ENCODE assay signal across 9 cellular contexts in the genomic region with DNA sequence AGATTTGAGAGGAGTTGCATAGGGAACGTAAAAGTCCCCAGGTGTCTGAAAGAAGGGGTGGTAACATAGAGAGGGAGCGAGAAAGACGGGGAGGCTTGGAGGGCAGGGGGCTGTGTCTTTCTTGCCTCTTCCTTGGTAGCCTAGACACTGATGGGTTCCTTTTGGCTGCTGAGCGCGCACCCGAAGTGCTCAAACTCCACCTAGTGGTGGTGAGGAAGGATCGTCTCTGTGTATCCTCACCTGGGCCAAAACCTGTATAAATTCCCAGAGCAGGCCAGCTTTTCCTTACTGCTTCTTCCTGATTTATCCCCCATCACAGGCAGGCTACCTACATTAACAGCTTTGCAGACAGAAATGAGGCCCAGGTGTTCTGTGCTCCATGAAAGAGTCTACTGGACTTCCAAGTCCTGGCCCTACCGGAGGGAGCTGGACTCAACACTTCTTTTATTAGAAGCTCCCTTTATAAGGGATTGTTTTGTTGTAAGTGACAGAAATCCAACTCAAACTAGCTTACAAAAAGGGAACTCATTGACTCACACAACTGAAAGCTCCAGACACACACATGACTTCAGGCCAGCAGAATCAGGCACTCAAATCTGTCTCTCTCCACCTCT. TPM values are rescaled to one million over a fixed set of nuclear protein-coding genes. Genes with fewer than 3 reads are reported as not detected.
DNase-seq lines count a peak whose midpoint lies in the region; ATAC-seq and TF ChIP-seq lines count a peak whose summit lies in the region.
"Had no signal": no experiment of that assay in that cellular context is flagged by ENCODE, and none has a peak within 500 bp of the region (broad histone marks: within the 10 kb centered on the region; RNA-seq: fewer than 3 reads in every experiment).

No MANE protein-coding gene starts in this region.

- intact Hi-C loops in Right ventricle myocardium superior (cut with DNase I) (no loop called here), psoas muscle (cut with DNase I) (loop anchor here in 1 of 2 donors (1.0 to 10.0 kb wide), 2 partner anchors 206 to 241 kb away; no protein-coding TSS in a partner anchor)

- H3K36me3 ChIP-seq in psoas muscle (ENCODE audit: insufficient read depth in 1 of 2, low read depth in 1 of 2): no peaks in the 10 kb centered on the region

- H3K4me3 ChIP-seq in psoas muscle: no peak overlapping the region

- TF ChIP-seq CTCF in psoas muscle (IDR thresholded peaks at IDR 0.05): peak; percentile 82

- ATAC-seq in SK-N-SH treated with all-trans-retinoic acid at 6 μM for 48 hours (peak; percentile 99), Right ventricle myocardium superior (ENCODE audit: poor library complexity) (peak; percentile 93), psoas muscle (peak; percentile 88 to 93 (median 91)), HG03159 (IDR thresholded peaks at IDR 0.05; ENCODE audit: unreplicated experiment) (no peak)

- no peaks in the 10 kb centered on the region for H3K27me3 Mint-ChIP-seq in activated naive CD8-positive, alpha-beta T cell treated with anti-CD3 and anti-CD28 coated beads for 36 hours

- H3K4me1 ChIP-seq in psoas muscle: no peaks in the 10 kb centered on the region

- DNase-seq in NCI-H2029 (lab: John Stamatoyannopoulos, UW) (peak; percentile 12), NCI-H2029 treated with DMSO at 0.1 percent for 48 hours (lab: John Stamatoyannopoulos, UW) (no peak), LoVo (ENCODE audit: low spot score) (peak; percentile 86), Right ventricle myocardium superior (peak; percentile 67), psoas muscle (peak; percentile 43 to 72)
- peak; percentile 54 for DNase-seq in activated naive CD8-positive, alpha-beta T cell treated with anti-CD3 and anti-CD28 coated beads for 36 hours

- H3K9me3 ChIP-seq in psoas muscle: no peaks in the 10 kb centered on the region

- 12 to 13% (median 12%) methylated on average over 8 of the region's 8 CpGs for WGBS in psoas muscle, 3 donors

- H3K4me1 Mint-ChIP-seq in activated naive CD8-positive, alpha-beta T cell treated with anti-CD3 and anti-CD28 coated beads for 36 hours: no peaks in the 10 kb centered on the region

- H3K4me3 Mint-ChIP-seq in activated naive CD8-positive, alpha-beta T cell treated with anti-CD3 and anti-CD28 coated beads for 36 hours: no peak overlapping the region

- H3K27me3 ChIP-seq in psoas muscle (ENCODE audit: insufficient read depth in 3 of 3, low read length in 2 of 3): no peaks in the 10 kb centered on the region

- H3K36me3 Mint-ChIP-seq in activated naive CD8-positive, alpha-beta T cell treated with anti-CD3 and anti-CD28 coated beads for 36 hours: no peaks in the 10 kb centered on the region

- H3K27ac Mint-ChIP-seq in activated naive CD8-positive, alpha-beta T cell treated with anti-CD3 and anti-CD28 coated beads for 36 hours: no peak overlapping the region

- H3K27ac ChIP-seq in psoas muscle: no peak overlapping the region

- H3K9me3 Mint-ChIP-seq in activated naive CD8-positive, alpha-beta T cell treated with anti-CD3 and anti-CD28 coated beads for 36 hours: no peaks in the 10 kb centered on the region

TF ChIP-seq in SK-N-SH treated with all-trans-retinoic acid at 6 μM for 48 hours, 23 proteins besides CTCF, POLR2A, EP300 and RAD21:
- no peak for TF ChIP-seq ZFP3 (CRISPR knock-in tag; IDR thresholded peaks at IDR 0.05)
- TF ChIP-seq, protein P1, sequence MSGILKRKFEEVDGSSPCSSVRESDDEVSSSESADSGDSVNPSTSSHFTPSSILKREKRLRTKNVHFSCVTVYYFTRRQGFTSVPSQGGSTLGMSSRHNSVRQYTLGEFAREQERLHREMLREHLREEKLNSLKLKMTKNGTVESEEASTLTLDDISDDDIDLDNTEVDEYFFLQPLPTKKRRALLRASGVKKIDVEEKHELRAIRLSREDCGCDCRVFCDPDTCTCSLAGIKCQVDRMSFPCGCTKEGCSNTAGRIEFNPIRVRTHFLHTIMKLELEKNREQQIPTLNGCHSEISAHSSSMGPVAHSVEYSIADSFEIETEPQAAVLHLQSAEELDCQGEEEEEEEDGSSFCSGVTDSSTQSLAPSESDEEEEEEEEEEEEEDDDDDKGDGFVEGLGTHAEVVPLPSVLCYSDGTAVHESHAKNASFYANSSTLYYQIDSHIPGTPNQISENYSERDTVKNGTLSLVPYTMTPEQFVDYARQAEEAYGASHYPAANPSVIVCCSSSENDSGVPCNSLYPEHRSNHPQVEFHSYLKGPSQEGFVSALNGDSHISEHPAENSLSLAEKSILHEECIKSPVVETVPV (CRISPR knock-in tag; IDR thresholded peaks at IDR 0.05): no peak
- TF ChIP-seq SNAI2 (CRISPR knock-in tag; IDR thresholded peaks at IDR 0.05): no peak
- TF ChIP-seq PPARA (CRISPR knock-in tag; IDR thresholded peaks at IDR 0.05; ENCODE audit: borderline replicate concordance): no peak
- no peak for TF ChIP-seq ZFP30 (CRISPR knock-in tag; IDR thresholded peaks at IDR 0.05)
- TF ChIP-seq ISL1 (CRISPR knock-in tag; IDR thresholded peaks at IDR 0.05): no peak
- no peak for TF ChIP-seq RARB (CRISPR knock-in tag; IDR thresholded peaks at IDR 0.05)
- TF ChIP-seq, protein P2, sequence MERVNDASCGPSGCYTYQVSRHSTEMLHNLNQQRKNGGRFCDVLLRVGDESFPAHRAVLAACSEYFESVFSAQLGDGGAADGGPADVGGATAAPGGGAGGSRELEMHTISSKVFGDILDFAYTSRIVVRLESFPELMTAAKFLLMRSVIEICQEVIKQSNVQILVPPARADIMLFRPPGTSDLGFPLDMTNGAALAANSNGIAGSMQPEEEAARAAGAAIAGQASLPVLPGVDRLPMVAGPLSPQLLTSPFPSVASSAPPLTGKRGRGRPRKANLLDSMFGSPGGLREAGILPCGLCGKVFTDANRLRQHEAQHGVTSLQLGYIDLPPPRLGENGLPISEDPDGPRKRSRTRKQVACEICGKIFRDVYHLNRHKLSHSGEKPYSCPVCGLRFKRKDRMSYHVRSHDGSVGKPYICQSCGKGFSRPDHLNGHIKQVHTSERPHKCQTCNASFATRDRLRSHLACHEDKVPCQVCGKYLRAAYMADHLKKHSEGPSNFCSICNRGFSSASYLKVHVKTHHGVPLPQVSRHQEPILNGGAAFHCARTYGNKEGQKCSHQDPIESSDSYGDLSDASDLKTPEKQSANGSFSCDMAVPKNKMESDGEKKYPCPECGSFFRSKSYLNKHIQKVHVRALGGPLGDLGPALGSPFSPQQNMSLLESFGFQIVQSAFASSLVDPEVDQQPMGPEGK (CRISPR knock-in tag; IDR thresholded peaks at IDR 0.05; ENCODE audit: borderline replicate concordance): no peak
- no peak for TF ChIP-seq ARNTL (CRISPR knock-in tag; IDR thresholded peaks at IDR 0.05; ENCODE audit: borderline replicate concordance, low read depth)
- TF ChIP-seq ZNF565 (CRISPR knock-in tag; conservative IDR thresholded peaks at IDR 0.05; ENCODE audit: low read depth): no peak

RNA-seq across cellular contexts. Expression of a gene that starts 5.5 kb away (rescaled TPM):
- 1 to 10 TPM; 1.4 to 2.1 TPM for total RNA-seq in activated naive CD8-positive, alpha-beta T cell treated with anti-CD3 and anti-CD28 coated beads for 36 hours
- total RNA-seq in Right ventricle myocardium superior: 1.00 TPM
- 1 to 10 TPM in 3 of 4 donors, under 1 TPM in 1; 0.69 to 2.5 (median 1.5) TPM for total RNA-seq in psoas muscle
- 1 to 10 TPM in 2 of 3 donors, under 1 TPM in 1; 0.82 to 4.2 (median 1.1) TPM for polyA plus RNA-seq in psoas muscle

RNA-seq across cellular contexts. Expression of a gene that starts 9.3 kb away (rescaled TPM):
- not detected for total RNA-seq in activated naive CD8-positive, alpha-beta T cell treated with anti-CD3 and anti-CD28 coated beads for 36 hours
- total RNA-seq in Right ventricle myocardium superior (17.2 TPM), psoas muscle (10 to 100 TPM in 2 of 4 donors, 1 to 10 TPM in 2; 6.2 to 13.6 (median 10.7) TPM)
- 10 to 100 TPM in 1 of 3 donors, 1 to 10 TPM in 2; 4.9 to 14.5 (median 5.4) TPM for polyA plus RNA-seq in psoas muscle

RNA-seq across cellular contexts. Expression of a gene that starts 12.3 kb away (rescaled TPM):
- total RNA-seq in activated naive CD8-positive, alpha-beta T cell treated with anti-CD3 and anti-CD28 coated beads for 36 hours: 10 to 100 TPM; 55.1 to 55.3 TPM
- total RNA-seq in Right ventricle myocardium superior (23.2 TPM), psoas muscle (10 to 100 TPM in 3 of 4 donors, 1 to 10 TPM in 1; 9.0 to 16.3 (median 11.7) TPM)
- 10 to 100 TPM; 17.8 to 24.3 (median 22.1) TPM for polyA plus RNA-seq in psoas muscle

RNA-seq across cellular contexts. Expression of a gene that starts 38.9 kb away (rescaled TPM):
- not detected for total RNA-seq in activated naive CD8-positive, alpha-beta T cell treated with anti-CD3 and anti-CD28 coated beads for 36 hours
- total RNA-seq in Right ventricle myocardium superior (not detected), psoas muscle (not detected)
- polyA plus RNA-seq in psoas muscle: not detected
- total RNA-seq: lower leg skin had no signal

RNA-seq across cellular contexts. Expression of a gene that starts 51.6 kb away (rescaled TPM):
- 100 to 1,000 TPM; 187 to 192 TPM for total RNA-seq in activated naive CD8-positive, alpha-beta T cell treated with anti-CD3 and anti-CD28 coated beads for 36 hours
- 10.0 TPM for total RNA-seq in Right ventricle myocardium superior
- 10 to 100 TPM; 10.7 to 15.6 (median 13.3) TPM for total RNA-seq in psoas muscle
- 10 to 100 TPM in 1 of 3 donors, 1 to 10 TPM in 2; 4.9 to 10.0 (median 7.5) TPM for polyA plus RNA-seq in psoas muscle

Comparison
In these comparisons a context has a peak if more than half of its experiments do, and no peak if none do; other contexts are left out.
1. RNA of a gene that starts 9.3 kb away (total RNA-seq): 17.2 TPM in Right ventricle myocardium superior (single experiment) and 6.2 to 13.6 TPM in psoas muscle; not detected in activated naive CD8-positive, alpha-beta T cell treated with anti-CD3 and anti-CD28 coated beads for 36 hours; every median in the first group is over 4 times any median in the second.